14 cellular contexts compared by ENCODE assay signal in the genomic region with DNA sequence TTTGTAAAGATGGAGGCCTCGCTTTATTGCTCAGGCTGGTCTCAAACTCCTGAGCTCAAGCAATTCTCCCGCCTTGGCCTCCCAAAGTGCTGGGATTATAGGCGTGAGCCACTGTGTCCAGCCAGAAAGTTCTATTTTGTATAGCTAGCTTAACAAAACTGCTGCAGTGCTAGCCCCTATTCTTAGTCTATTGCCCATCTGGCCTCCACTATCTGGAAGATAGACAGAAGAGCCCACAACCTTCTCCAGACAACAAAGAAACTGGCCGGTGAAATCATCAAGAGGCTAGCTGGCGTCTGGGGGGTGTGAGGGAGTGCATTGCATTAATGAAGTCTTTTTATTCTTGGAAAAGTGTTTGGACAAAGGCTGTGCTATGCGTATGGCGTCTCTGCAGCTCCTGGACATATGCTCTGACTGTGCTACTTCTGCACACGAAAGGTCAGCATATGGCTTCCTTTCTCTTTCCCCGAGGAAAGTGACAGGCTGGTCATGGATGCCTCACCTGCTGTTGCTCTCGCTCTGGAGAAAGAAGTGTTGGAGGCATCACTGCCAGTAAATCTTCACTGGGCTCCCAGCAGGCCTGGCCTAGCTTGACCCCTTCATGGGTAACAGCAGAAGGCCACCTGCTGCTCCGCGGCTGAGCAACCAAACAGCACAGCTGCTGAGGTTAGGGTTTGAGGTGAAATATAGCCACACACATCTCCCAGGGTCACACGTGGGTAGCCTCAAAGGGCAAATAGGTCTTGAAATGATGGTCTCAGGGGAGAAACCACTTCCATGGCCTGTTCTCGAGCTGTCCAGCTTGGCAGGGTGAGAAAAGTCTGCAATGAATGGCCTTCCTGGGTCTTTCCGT.
A peak's percentile ranks its signal among the peaks of the same experiment; 100 is the strongest.
DNase-seq lines count a peak whose midpoint lies in the region; ATAC-seq, FAIRE-seq and TF ChIP-seq lines count a peak whose summit lies in the region.
"Had no signal": no experiment of that assay in that cellular context is flagged by ENCODE, and none has a peak within 500 bp of the region (broad histone marks: within the 10 kb centered on the region; RNA-seq: fewer than 3 reads in every experiment).

No MANE protein-coding gene starts in this region.

- DNase-seq in astrocyte (ENCODE audit: low read depth) (peak; percentile 45), retina (peak; percentile 68), NCI-H1436 (lab: John Stamatoyannopoulos, UW) (no peak), amniotic stem cell (lab: John Stamatoyannopoulos, UW) (no peak), coronary artery (ENCODE audit: low spot score) (no peak)
- DNase-seq: activated CD4-positive, alpha-beta T cell treated with anti-CD3 and anti-CD28 coated beads, Interleukin-2, amount 10 ng/mL, durations not matched to agents 7 days and 5 days; activated naive CD4-positive, alpha-beta T cell; CD4-positive, alpha-beta memory T cell; HCEC 1CT; MG63; NCI-H526 had no signal

- no peak overlapping the region for H3K27ac Mint-ChIP-seq in astrocyte (ENCODE audit: unreplicated experiment)
- H3K27ac Mint-ChIP-seq: activated CD4-positive, alpha-beta T cell treated with anti-CD3 and anti-CD28 coated beads, Interleukin-2, amount 10 ng/mL, durations not matched to agents 7 days and 5 days; CD4-positive, alpha-beta memory T cell had no signal

- no peaks in the 10 kb centered on the region for H3K27me3 ChIP-seq in astrocyte (ENCODE audit: insufficient read depth, low read length)
- H3K27me3 ChIP-seq: MG63 had no signal

- H4K20me1 ChIP-seq in astrocyte (ENCODE audit: insufficient read depth, low read length) = no peaks in the 10 kb centered on the region

- no peak overlapping the region for H3K4me2 ChIP-seq in astrocyte (ENCODE audit: low read length)

- H3K36me3 Mint-ChIP-seq in astrocyte (ENCODE audit: low read depth, unreplicated experiment) = no peaks in the 10 kb centered on the region
- H3K36me3 Mint-ChIP-seq: CD4-positive, alpha-beta memory T cell had no signal

- H3K79me2 ChIP-seq in astrocyte (ENCODE audit: insufficient read depth, low read length) = no peaks in the 10 kb centered on the region

- peaks cover 52% of the 10 kb centered on the region for H3K4me1 Mint-ChIP-seq in astrocyte (ENCODE audit: low read depth, unreplicated experiment)
- H3K4me1 Mint-ChIP-seq: activated CD4-positive, alpha-beta T cell treated with anti-CD3 and anti-CD28 coated beads, Interleukin-2, amount 10 ng/mL, durations not matched to agents 7 days and 5 days; CD4-positive, alpha-beta memory T cell had no signal

- H3K27me3 Mint-ChIP-seq in astrocyte (ENCODE audit: low read depth, unreplicated experiment) = peaks cover 12% of the 10 kb centered on the region

- H3K4me3 Mint-ChIP-seq in astrocyte (ENCODE audit: unreplicated experiment) = no peak overlapping the region
- H3K4me3 Mint-ChIP-seq: activated CD4-positive, alpha-beta T cell treated with anti-CD3 and anti-CD28 coated beads, Interleukin-2, amount 10 ng/mL, durations not matched to agents 7 days and 5 days; CD4-positive, alpha-beta memory T cell had no signal

- H3K4me1 ChIP-seq in astrocyte (ENCODE audit: insufficient read depth, low read length) = peaks cover 28% of the 10 kb centered on the region

- no peak for FAIRE-seq in astrocyte (lab: Jason Lieb, UNC)

- no peaks in the 10 kb centered on the region for H3K36me3 ChIP-seq in astrocyte (ENCODE audit: insufficient read depth, low read length)
- H3K36me3 ChIP-seq: MG63 had no signal

- no peak overlapping the region for H2AFZ ChIP-seq in astrocyte (ENCODE audit: low read depth, low read length)

- H3K9me3 Mint-ChIP-seq in astrocyte (ENCODE audit: unreplicated experiment) = no peaks in the 10 kb centered on the region

- no peaks in the 10 kb centered on the region for H3K9me3 ChIP-seq in astrocyte (ENCODE audit: insufficient read depth, low read depth, low read length)

- no peak overlapping the region for H3K27ac ChIP-seq in astrocyte (ENCODE audit: low read depth, low read length)
- no peak overlapping the region for H3K27ac ChIP-seq in coronary artery

- H3K4me3 ChIP-seq in astrocyte (ENCODE audit: insufficient read depth, low read depth, low read length) = no peak overlapping the region
- no peak overlapping the region for H3K4me3 ChIP-seq in coronary artery
- H3K4me3 ChIP-seq: MG63 had no signal

- no peak for TF ChIP-seq CTCF in astrocyte (IDR thresholded peaks at IDR 0.05; ENCODE audit: insufficient read depth, low read depth, low read length)
- TF ChIP-seq CTCF in coronary artery (IDR thresholded peaks at IDR 0.05) = no peak

- ATAC-seq in GM18909 (IDR thresholded peaks at IDR 0.05; ENCODE audit: poor library complexity, unreplicated experiment) = peak; percentile 81
- peak; percentile 74 for ATAC-seq in HG02981 (IDR thresholded peaks at IDR 0.05; ENCODE audit: unreplicated experiment)
- ATAC-seq in GM21825 (IDR thresholded peaks at IDR 0.05; ENCODE audit: unreplicated experiment) = no peak

- H3K9ac ChIP-seq in astrocyte (ENCODE audit: low read length) = no peak overlapping the region

Comparison
In these comparisons a context has a peak if more than half of its experiments do, and no peak if none do; other contexts are left out.
1. DNase-seq: peak in astrocyte (single experiment) and retina (single experiment); none in NCI-H1436 (single experiment), amniotic stem cell (single experiment) and coronary artery (single experiment).